Comparison of ENCODE assay signal across 20 cellular contexts in the genomic region with DNA sequence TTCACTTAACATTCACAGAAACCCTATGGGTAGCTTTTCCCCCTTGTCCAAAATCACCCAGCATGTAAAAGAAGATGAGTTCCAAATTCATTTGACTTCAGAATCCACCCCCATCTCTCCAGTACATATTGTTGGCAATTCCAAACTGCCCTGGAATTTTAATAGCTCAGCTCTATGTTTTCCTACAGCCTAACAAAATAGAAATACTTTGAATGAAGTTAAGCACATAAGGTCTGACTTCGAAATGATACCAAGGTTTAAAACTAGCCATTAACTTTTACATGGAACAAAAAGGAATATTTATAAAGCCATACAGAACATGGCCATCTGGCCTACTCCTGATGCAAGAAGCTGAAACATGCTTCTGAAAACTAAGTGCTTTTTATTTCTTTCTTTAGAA.
DNase-seq lines count a peak whose midpoint lies in the region; ATAC-seq, FAIRE-seq and TF ChIP-seq lines count a peak whose summit lies in the region.
"Had no signal": no experiment of that assay in that cellular context is flagged by ENCODE, and none has a peak within 500 bp of the region (broad histone marks: within the 10 kb centered on the region; RNA-seq: fewer than 3 reads in every experiment).

No MANE protein-coding gene starts in this region.

- TF ChIP-seq POLR2A in uterus (IDR thresholded peaks at IDR 0.05): no peak

- WGBS in pancreas, 2 donors: 79 to 88% methylated on average over 1 of the region's 1 CpG

- H3K4me3 ChIP-seq in fibroblast of villous mesenchyme (ENCODE audit: low read depth, low read length) (no peak overlapping the region), pancreas (no peak overlapping the region), uterus (no peak overlapping the region)
- H3K4me3 ChIP-seq: BLaER1 treated with 17β-estradiol and CSF1 and Interleukin-3, amounts not matched to agents 10 nM and 100 nM; GM12878 had no signal

- intact Hi-C loops in pancreas (cut with DNase I): no loop called here
- intact Hi-C loops in uterus (cut with DNase I; ENCODE audit: low total_unique reads): no loop called here

- H3K36me3 ChIP-seq in pancreas (no peaks in the 10 kb centered on the region), uterus (no peaks in the 10 kb centered on the region)
- H3K36me3 ChIP-seq: BLaER1 treated with 17β-estradiol and CSF1 and Interleukin-3, amounts not matched to agents 10 nM and 100 nM had no signal

- H3K4me1 ChIP-seq in pancreas (peaks cover 0 to 19% (median 11%) of the 10 kb centered on the region in 3 donors), uterus (peaks cover 0 to 8% of the 10 kb centered on the region in 2 donors)
- H3K4me1 ChIP-seq: BLaER1 treated with 17β-estradiol and CSF1 and Interleukin-3, amounts not matched to agents 10 nM and 100 nM had no signal

- TF ChIP-seq CTCF in fibroblast of villous mesenchyme (IDR thresholded peaks at IDR 0.05; ENCODE audit: insufficient read depth, low read depth, low read length) (no peak), pancreas (IDR thresholded peaks at IDR 0.05) (no peak), uterus (IDR thresholded peaks at IDR 0.05) (no peak)

- ATAC-seq in pancreas: no peak
- ATAC-seq: GM12878, HepG2 had no signal

- H3K9me3 ChIP-seq in pancreas: no peaks in the 10 kb centered on the region
- no peaks in the 10 kb centered on the region for H3K9me3 ChIP-seq in uterus
- H3K9me3 ChIP-seq: BLaER1 treated with 17β-estradiol and CSF1 and Interleukin-3, amounts not matched to agents 10 nM and 100 nM; SK-N-SH had no signal

- FAIRE-seq in pancreas (lab: Jason Lieb, UNC): peak; percentile 57
- FAIRE-seq: GM12878, H54, HepG2 had no signal

- H3K27me3 ChIP-seq in pancreas (no peaks in the 10 kb centered on the region), uterus (no peaks in the 10 kb centered on the region)
- H3K27me3 ChIP-seq: BLaER1 treated with 17β-estradiol and CSF1 and Interleukin-3, amounts not matched to agents 10 nM and 100 nM had no signal

- H3K27ac ChIP-seq in pancreas (no peak overlapping the region), uterus (peak overlapping the region; percentile 21 to 69)
- H3K27ac ChIP-seq: BLaER1 treated with 17β-estradiol and CSF1 and Interleukin-3, amounts not matched to agents 10 nM and 100 nM had no signal

- DNase-seq in EH (ENCODE audit: low read depth): peak; percentile 21
- peak; percentile 16 for DNase-seq in fibroblast of villous mesenchyme (ENCODE audit: low read depth)
- DNase-seq in pancreas: no peak
- DNase-seq in uterus: no peak
- DNase-seq in activated CD4-positive, CD25-positive, alpha-beta regulatory T cell (lab: John Stamatoyannopoulos, UW): no peak
- no peak for DNase-seq in COLO668 (lab: John Stamatoyannopoulos, UW; ENCODE audit: unreplicated experiment)
- no peak for DNase-seq in NCI-H82 treated with DMSO at 0.1 percent for 48 hours (lab: John Stamatoyannopoulos, UW; ENCODE audit: unreplicated experiment)
- DNase-seq: CD8-positive, alpha-beta memory T cell; DMS153; HFFc6; KBM-7; NCI-H1105 treated with DMSO at 0.1 percent for 48 hours; NCI-H1694 treated with DMSO at 0.1 percent for 48 hours; NCI-H748 treated with DMSO at 0.1 percent for 48 hours; Right ventricle myocardium superior; SK-N-SH had no signal

Comparison
In these comparisons a context has a peak if more than half of its experiments do, and no peak if none do; other contexts are left out.
1. DNase-seq: peak in EH (single experiment) and fibroblast of villous mesenchyme (single experiment); none in pancreas (0 of 6), uterus (0 of 2), activated CD4-positive, CD25-positive, alpha-beta regulatory T cell (0 of 4), COLO668 (single experiment) and NCI-H82 treated with DMSO at 0.1 percent for 48 hours (single experiment).
2. H3K27ac ChIP-seq: peak in uterus (2 of 2); none in pancreas (0 of 4).